In the genomic region with DNA sequence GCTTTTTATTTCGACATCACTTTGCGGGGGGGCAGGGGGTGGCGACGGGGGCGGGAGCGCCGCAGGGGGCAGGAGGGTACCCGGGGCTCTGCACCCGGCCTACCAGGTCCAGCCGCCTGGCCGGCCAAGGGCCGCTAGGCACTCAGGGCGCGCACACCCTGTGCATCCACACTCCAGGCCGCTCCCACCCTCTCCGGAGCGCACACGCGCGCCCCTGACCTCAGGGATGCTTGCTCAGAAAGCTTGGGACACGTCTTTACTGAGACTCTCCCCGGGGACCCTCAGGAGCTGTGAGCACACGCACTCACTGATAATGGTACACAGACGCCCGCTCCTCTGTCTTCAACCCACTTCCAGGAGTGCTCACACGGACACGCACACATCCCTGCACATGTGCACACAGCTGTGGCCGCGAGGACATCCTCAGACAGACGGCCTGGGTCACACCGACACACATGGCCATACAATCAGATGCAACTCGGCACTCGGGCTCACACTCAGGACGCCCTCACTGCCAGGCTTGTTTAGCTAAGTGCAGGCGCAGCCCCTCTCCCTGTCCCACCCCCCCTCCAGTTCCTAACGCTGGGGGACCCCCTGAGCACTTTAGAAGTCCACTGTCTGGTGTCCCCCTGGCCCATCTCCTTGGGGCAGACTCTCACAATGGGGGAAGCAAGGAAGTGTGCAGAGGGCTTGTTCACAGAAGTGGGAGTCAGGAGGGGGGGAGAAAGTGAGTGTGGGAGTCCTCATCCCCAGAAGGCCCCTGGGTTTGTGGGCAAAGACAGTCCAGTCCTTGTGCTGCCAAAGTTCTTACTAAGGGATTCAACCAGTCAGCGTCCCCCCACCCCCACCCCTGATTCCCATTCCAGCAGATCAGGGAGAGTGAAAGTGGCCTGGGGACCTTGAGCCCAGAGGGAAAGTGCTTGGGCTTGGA, we compare ENCODE assay signal across 14 cellular contexts. TPM values are rescaled to one million over a fixed set of nuclear protein-coding genes. Genes with fewer than 3 reads are reported as not detected.
DNase-seq lines count a peak whose midpoint lies in the region; ATAC-seq and TF ChIP-seq lines count a peak whose summit lies in the region.
"Had no signal": no experiment of that assay in that cellular context is flagged by ENCODE, and none has a peak within 500 bp of the region (broad histone marks: within the 10 kb centered on the region; RNA-seq: fewer than 3 reads in every experiment).

No MANE protein-coding gene starts in this region.

- H3K27me3 ChIP-seq in neural progenitor cell (peaks cover 100% of the 10 kb centered on the region), MM.1S (replicated peaks; ENCODE audit: insufficient read depth, low read length) (peaks cover 97% of the 10 kb centered on the region)

- CTCF ChIA-PET in AG04449 (lab: Yijun Ruan, JAX), result interaction anchor here (0.7 to 1.5 kb wide), 2 partner anchors 67 to 418 kb away, joined by 3 to 5 read pairs; no protein-coding TSS in a partner anchor

- no peak overlapping the region for H3K27ac Mint-ChIP-seq in neural progenitor cell

- H3K36me3 Mint-ChIP-seq in neural progenitor cell, result no peaks in the 10 kb centered on the region

- H4K20me1 ChIP-seq in neural progenitor cell (ENCODE audit: low read depth), result peaks cover 83% of the 10 kb centered on the region
- H4K20me1 ChIP-seq in MM.1S (ENCODE audit: insufficient read depth, low read length), result no peaks in the 10 kb centered on the region

- no peaks in the 10 kb centered on the region for H3K9me2 ChIP-seq in MM.1S (replicated peaks; ENCODE audit: insufficient read depth, low read length)

- no peak for ATAC-seq in HG02852 (IDR thresholded peaks at IDR 0.05; ENCODE audit: unreplicated experiment)

- H3K27me3 Mint-ChIP-seq in neural progenitor cell (ENCODE audit: insufficient read depth, low read depth), result peaks cover 82% of the 10 kb centered on the region

- H3K9me3 ChIP-seq in neural progenitor cell (ENCODE audit: low read depth) (no peaks in the 10 kb centered on the region), MM.1S (replicated peaks; ENCODE audit: insufficient read depth, low read length) (no peaks in the 10 kb centered on the region)
- H3K9me3 ChIP-seq: mucosa of descending colon had no signal

- no peaks in the 10 kb centered on the region for H3K79me2 ChIP-seq in neural progenitor cell (ENCODE audit: low read depth)
- H3K79me2 ChIP-seq in MM.1S (ENCODE audit: low read length), result no peaks in the 10 kb centered on the region

- peaks cover 28% of the 10 kb centered on the region for H3F3A ChIP-seq in neural progenitor cell (ENCODE audit: low read depth)
- H3F3A ChIP-seq in MM.1S (ENCODE audit: insufficient read depth, low read length), result no peaks in the 10 kb centered on the region

- DNase-seq in AG04449 (ENCODE audit: low read depth, low spot score) (no peak), GF-D8 (lab: John Stamatoyannopoulos, UW) (peak; percentile 59), ecto neural progenitor cell (ENCODE audit: low spot score) (peak; percentile 52), neural progenitor cell (ENCODE audit: low spot score) (peak; percentile 36), A172 (ENCODE audit: low spot score) (no peak), MM.1S (no peak)
- DNase-seq in effector CD4-positive, alpha-beta T cell, result no peak
- DNase-seq: NCI-H1092 treated with DMSO at 0.1 percent for 48 hours had no signal

- TF ChIP-seq CTCF in AG04449 (IDR thresholded peaks at IDR 0.05; ENCODE audit: insufficient read depth, low read length, missing control alignments) (no peak), neural progenitor cell (IDR thresholded peaks at IDR 0.05) (no peak), MM.1S (IDR thresholded peaks at IDR 0.05; ENCODE audit: low read length) (no peak)

- POLR2A ChIA-PET in AG04449 (lab: Yijun Ruan, JAX), result no interaction called here

- H3K36me3 ChIP-seq in neural progenitor cell (no peaks in the 10 kb centered on the region), MM.1S (replicated peaks; ENCODE audit: insufficient read depth, low read length) (no peaks in the 10 kb centered on the region)

- H3K4me1 Mint-ChIP-seq in neural progenitor cell, result peaks cover 27% of the 10 kb centered on the region

- H3K9ac ChIP-seq in neural progenitor cell (no peak overlapping the region), MM.1S (ENCODE audit: low read length) (no peak overlapping the region)

- H3K4me3 ChIP-seq in AG04449 (ENCODE audit: low read depth, low read length), result peak overlapping the region; percentile 82
- H3K4me3 ChIP-seq in neural progenitor cell, result peak overlapping the region; percentile 30
- H3K4me3 ChIP-seq in MM.1S (ENCODE audit: low read length), result no peak overlapping the region
- H3K4me3 ChIP-seq: mucosa of descending colon had no signal

- H2AFZ ChIP-seq in neural progenitor cell (replicated peaks) (no peak overlapping the region), MM.1S (ENCODE audit: low read length) (no peak overlapping the region)

- H3K4me1 ChIP-seq in neural progenitor cell, result peaks cover 39% of the 10 kb centered on the region
- H3K4me1 ChIP-seq in MM.1S (ENCODE audit: low read length), result 0 out of 2 replicates have a peak, but pooled peaks cover 4% of the 10 kb centered on the region

- H3K4me3 Mint-ChIP-seq in neural progenitor cell, result peak overlapping the region; percentile 72

- peaks cover 2% of the 10 kb centered on the region for H3K9me3 Mint-ChIP-seq in neural progenitor cell

- peak overlapping the region; percentile 70 for H3K4me2 ChIP-seq in neural progenitor cell
- no peak overlapping the region for H3K4me2 ChIP-seq in MM.1S (ENCODE audit: low read depth, low read length)

- no peak overlapping the region for H3K27ac ChIP-seq in neural progenitor cell
- no peak overlapping the region for H3K27ac ChIP-seq in MM.1S (ENCODE audit: low read length)

RNA-seq across cellular contexts. Expression of gene GATA2, which starts 0.5 kb away (rescaled TPM):
- 0.09 TPM in 1 of 2 replicates, not detected in the other for total RNA-seq in neural progenitor cell (ENCODE audit: low replicate concordance)
- 5.5 and 8.4 TPM in 2 replicates for total RNA-seq in A172 (2014; rRNA removed; shearing (Covaris generic))
- total RNA-seq: T-helper 2 cell treated with Interferon-gamma antibody and Interleukin-4, amounts not matched to agents 100 ng/mL and 5 ng/mL, for 36 hours had no signal

RNA-seq across cellular contexts. Expression of gene DNAJB8, which starts 26.8 kb away (rescaled TPM):
- not detected in 2 replicates for total RNA-seq in neural progenitor cell (ENCODE audit: low replicate concordance)
- total RNA-seq in A172 (2014; rRNA removed; shearing (Covaris generic)), result not detected in 2 replicates
- total RNA-seq: cerebellum; glomerular endothelial cell; mucosa of descending colon; subcutaneous adipose tissue; T-helper 2 cell treated with Interferon-gamma antibody and Interleukin-4, amounts not matched to agents 100 ng/mL and 5 ng/mL, for 36 hours had no signal

Comparison
In these comparisons a context has a peak if more than half of its experiments do, and no peak if none do; other contexts are left out.
1. DNase-seq: peak in GF-D8 (single experiment), ecto neural progenitor cell (single experiment) and neural progenitor cell (single experiment); none in AG04449 (single experiment), A172 (single experiment), effector CD4-positive, alpha-beta T cell (single experiment) and MM.1S (single experiment).